In genomic region chr10:79401015-79401921, GRCh38 we compare ENCODE assay signal across 10 cellular contexts. TPM values are rescaled to one million over a fixed set of nuclear protein-coding genes. Genes with fewer than 3 reads are reported as not detected.
A peak's percentile ranks its signal among the peaks of the same experiment; 100 is the strongest.
DNase-seq lines count a peak whose midpoint lies in the region; ATAC-seq and TF ChIP-seq lines count a peak whose summit lies in the region.
"Had no signal": no experiment of that assay in that cellular context is flagged by ENCODE, and none has a peak within 500 bp of the region (broad histone marks: within the 10 kb centered on the region; RNA-seq: fewer than 3 reads in every experiment).

No MANE protein-coding gene starts in this region.

- H3K4me3 ChIP-seq in right cardiac atrium (ENCODE audit: low read length) = no peak overlapping the region
- H3K4me3 ChIP-seq in sigmoid colon = no peak overlapping the region

- no peaks in the 10 kb centered on the region for H3K27me3 ChIP-seq in right cardiac atrium (ENCODE audit: control insufficient read depth, insufficient read depth)
- H3K27me3 ChIP-seq in sigmoid colon = no peaks in the 10 kb centered on the region

- TF ChIP-seq CTCF in sigmoid colon (IDR thresholded peaks at IDR 0.05) = no peak

- TF ChIP-seq EP300 in sigmoid colon (IDR thresholded peaks at IDR 0.05) = peak in 1 of 4 donors; percentile 52

- no peak for TF ChIP-seq POLR2A in sigmoid colon (IDR thresholded peaks at IDR 0.05)

- H3K36me3 ChIP-seq in sigmoid colon = no peaks in the 10 kb centered on the region

- H3K9me3 ChIP-seq in right cardiac atrium (ENCODE audit: control insufficient read depth, low read length) = no peaks in the 10 kb centered on the region
- no peaks in the 10 kb centered on the region for H3K9me3 ChIP-seq in sigmoid colon
- H3K9me3 ChIP-seq in T-helper 17 cell (ENCODE audit: control insufficient read depth, low read length, poor library complexity, severe bottlenecking) = no peaks in the 10 kb centered on the region

- H3K27me3 Mint-ChIP-seq in T-helper 17 cell = peaks cover 8% of the 10 kb centered on the region

- H3K4me1 ChIP-seq in right cardiac atrium (ENCODE audit: control insufficient read depth, insufficient read depth, low read length) (peaks cover 72% of the 10 kb centered on the region), sigmoid colon (no peaks in the 10 kb centered on the region)

- intact Hi-C loops in right cardiac atrium (cut with DNase I) (loop anchor here in 1 of 4 donors (5.0 kb wide), 1 partner anchor 41 kb away; no protein-coding TSS in a partner anchor), sigmoid colon (cut with DNase I) (loop anchor here (2.0 kb wide), 1 partner anchor 44 kb away; the partner anchor contains the start of gene ZCCHC24)

- DNase-seq in EH (ENCODE audit: low read depth) (peak; percentile 73), cerebellum (ENCODE audit: low spot score) (peak; percentile 65), right cardiac atrium (peak; percentile 81 to 92 (median 91)), sigmoid colon (peak; percentile 91), iPS-NIHi7 (ENCODE audit: extremely low spot score) (no peak), T-helper 17 cell (no peak), NCI-H1417 treated with DMSO at 0.1 percent for 48 hours (lab: John Stamatoyannopoulos, UW) (no peak)

- no peak overlapping the region for H3K4me3 Mint-ChIP-seq in T-helper 17 cell
- H3K4me3 Mint-ChIP-seq: CD4-positive, CD25-positive, alpha-beta regulatory T cell; stimulated activated effector memory CD8-positive, alpha-beta T cell treated with anti-CD3 and anti-CD28 coated beads, Interleukin-12 subunit alpha, Interleukin-12 subunit beta, amount 100 ng/mL, for 72 hours had no signal

- H3K27ac Mint-ChIP-seq in T-helper 17 cell = no peak overlapping the region
- H3K27ac Mint-ChIP-seq: CD4-positive, CD25-positive, alpha-beta regulatory T cell; stimulated activated effector memory CD8-positive, alpha-beta T cell treated with anti-CD3 and anti-CD28 coated beads, Interleukin-12 subunit alpha, Interleukin-12 subunit beta, amount 100 ng/mL, for 72 hours had no signal

- H3K4me1 Mint-ChIP-seq in T-helper 17 cell = peaks cover 13% of the 10 kb centered on the region

- peak overlapping the region; percentile 73 for H3K27ac ChIP-seq in right cardiac atrium (ENCODE audit: low read length)
- H3K27ac ChIP-seq in sigmoid colon = no peak overlapping the region

- 58% methylated on average over 23 of the region's 23 CpGs for WGBS in right cardiac atrium
- WGBS in sigmoid colon, 2 donors = 78 to 88% methylated on average over 23 of the region's 23 CpGs

- ATAC-seq in right cardiac atrium = peak in 1 of 2 donors; percentile 2
- no peak for ATAC-seq in GM18909 (IDR thresholded peaks at IDR 0.05; ENCODE audit: poor library complexity, unreplicated experiment)
- ATAC-seq in T-helper 17 cell = no peak

- H3K36me3 Mint-ChIP-seq in T-helper 17 cell (ENCODE audit: low read depth) = no peaks in the 10 kb centered on the region
- H3K36me3 Mint-ChIP-seq: CD4-positive, CD25-positive, alpha-beta regulatory T cell; stimulated activated effector memory CD8-positive, alpha-beta T cell treated with anti-CD3 and anti-CD28 coated beads, Interleukin-12 subunit alpha, Interleukin-12 subunit beta, amount 100 ng/mL, for 72 hours had no signal

RNA-seq across cellular contexts. Expression of gene ZCCHC24, which starts 44.2 kb away (rescaled TPM):
- 18.9 TPM for total RNA-seq in cerebellum
- 10 to 100 TPM; 60.4 to 75.3 (median 63.8) TPM for total RNA-seq in right cardiac atrium
- 31.3 TPM for polyA plus RNA-seq in right cardiac atrium
- total RNA-seq in sigmoid colon = 100 to 1,000 TPM in 3 of 4 donors, 10 to 100 TPM in 1; 82.6 to 141 (median 121) TPM
- 10 to 100 TPM in 2 of 3 donors, 1 to 10 TPM in 1; 7.6 to 31.2 (median 21.1) TPM for polyA plus RNA-seq in sigmoid colon
- 1 to 10 TPM; 1.1 to 1.3 TPM for total RNA-seq in T-helper 17 cell

RNA-seq across cellular contexts. Expression of gene PPIF, which starts 54.0 kb away (rescaled TPM):
- 10.9 TPM for total RNA-seq in cerebellum
- 100 to 1,000 TPM in 3 of 4 donors, 10 to 100 TPM in 1; 91.8 to 121 (median 110) TPM for total RNA-seq in right cardiac atrium
- polyA plus RNA-seq in right cardiac atrium = 97.7 TPM
- total RNA-seq in sigmoid colon = 10 to 100 TPM; 26.4 to 48.5 (median 32.5) TPM
- 10 to 100 TPM; 60.7 to 74.9 (median 71.9) TPM for polyA plus RNA-seq in sigmoid colon
- 10 to 100 TPM; 59.4 to 82.3 TPM for total RNA-seq in T-helper 17 cell

Comparison
In these comparisons a context has a peak if more than half of its experiments do, and no peak if none do; other contexts are left out.
1. DNase-seq: peak in EH (single experiment), cerebellum (single experiment), right cardiac atrium (3 of 3) and sigmoid colon (single experiment); none in iPS-NIHi7 (single experiment), T-helper 17 cell (0 of 3) and NCI-H1417 treated with DMSO at 0.1 percent for 48 hours (single experiment).